8 cellular contexts compared by ENCODE assay signal in genomic region chr2:43225093-43225787, GRCh38. TPM values are rescaled to one million over a fixed set of nuclear protein-coding genes. Genes with fewer than 3 reads are reported as not detected.
DNase-seq lines count a peak whose midpoint lies in the region; ATAC-seq and TF ChIP-seq lines count a peak whose summit lies in the region.

No MANE protein-coding gene starts in this region.

- H3K9me3 ChIP-seq in endodermal cell (ENCODE audit: control insufficient read depth, low read length) (no peaks in the 10 kb centered on the region), mucosa of stomach (ENCODE audit: control insufficient read depth, low read length) (no peaks in the 10 kb centered on the region)

- H3K4me1 ChIP-seq in endodermal cell (ENCODE audit: control insufficient read depth, insufficient read depth, low read length), result peaks cover 24% of the 10 kb centered on the region
- peaks cover 34% of the 10 kb centered on the region for H3K4me1 ChIP-seq in mucosa of stomach (ENCODE audit: control insufficient read depth, insufficient read depth, low read length)

- H3K9ac ChIP-seq in endodermal cell (ENCODE audit: extremely low read depth, low read length, poor library complexity, severe bottlenecking) (peak overlapping the region; percentile 66), mucosa of stomach (ENCODE audit: low read length) (peak overlapping the region; percentile 88)

- peak; percentile 6 for ATAC-seq in stimulated activated effector memory CD8-positive, alpha-beta T cell treated with anti-CD3 and anti-CD28 coated beads, Interleukin-12 subunit alpha, Interleukin-12 subunit beta, amount 100 ng/mL, for 72 hours
- no peak for ATAC-seq in GM19351 (IDR thresholded peaks at IDR 0.05; ENCODE audit: unreplicated experiment)
- no peak for ATAC-seq in HG03469 (IDR thresholded peaks at IDR 0.05; ENCODE audit: unreplicated experiment)

- H3K27me3 Mint-ChIP-seq in endodermal cell (ENCODE audit: insufficient read depth), result no peaks in the 10 kb centered on the region

- H3K27ac ChIP-seq in endodermal cell (ENCODE audit: low read depth, low read length), result peak overlapping the region; percentile 89

- H3K4me1 Mint-ChIP-seq in endodermal cell, result peaks cover 45% of the 10 kb centered on the region
- peaks cover 51% of the 10 kb centered on the region for H3K4me1 Mint-ChIP-seq in stimulated activated effector memory CD8-positive, alpha-beta T cell treated with anti-CD3 and anti-CD28 coated beads, Interleukin-12 subunit alpha, Interleukin-12 subunit beta, amount 100 ng/mL, for 72 hours

- H3K4me3 ChIP-seq in endodermal cell (ENCODE audit: low read length), result peak overlapping the region; percentile 85
- H3K4me3 ChIP-seq in mucosa of stomach (ENCODE audit: low read length), result peak overlapping the region; percentile 76

- 13% methylated on average over 55 to 74 of the region's 74 CpGs for WGBS in endodermal cell (ENCODE audit: insufficient coverage in 1 of 2, insufficient read length in 1 of 2), 2 experiments

- DNase-seq in EL (peak; percentile 59), LHCN-M2 (ENCODE audit: low read depth) (peak; percentile 61), endodermal cell (peak; percentile 78)
- DNase-seq in activated CD8-positive, alpha-beta memory T cell treated with anti-CD3 and anti-CD28 coated beads for 24 hours, result peak; percentile 87
- DNase-seq in stimulated activated effector memory CD8-positive, alpha-beta T cell treated with anti-CD3 and anti-CD28 coated beads, Interleukin-12 subunit alpha, Interleukin-12 subunit beta, amount 100 ng/mL, for 72 hours (ENCODE audit: low spot score in 2 of 2), result peak in 1 of 2 donors; percentile 66

- H3K9me3 Mint-ChIP-seq in endodermal cell, result no peaks in the 10 kb centered on the region
- no peaks in the 10 kb centered on the region for H3K9me3 Mint-ChIP-seq in stimulated activated effector memory CD8-positive, alpha-beta T cell treated with anti-CD3 and anti-CD28 coated beads, Interleukin-12 subunit alpha, Interleukin-12 subunit beta, amount 100 ng/mL, for 72 hours

- H3K36me3 ChIP-seq in endodermal cell (ENCODE audit: control insufficient read depth, insufficient read depth, low read length) (peaks cover 21% of the 10 kb centered on the region), mucosa of stomach (ENCODE audit: control insufficient read depth, insufficient read depth, low read length) (peaks cover 10% of the 10 kb centered on the region)

- H3K4me3 Mint-ChIP-seq in endodermal cell, result peak overlapping the region; percentile 87
- peak overlapping the region; percentile 85 for H3K4me3 Mint-ChIP-seq in stimulated activated effector memory CD8-positive, alpha-beta T cell treated with anti-CD3 and anti-CD28 coated beads, Interleukin-12 subunit alpha, Interleukin-12 subunit beta, amount 100 ng/mL, for 72 hours

- no peaks in the 10 kb centered on the region for H3K27me3 ChIP-seq in endodermal cell (ENCODE audit: control insufficient read depth, insufficient read depth, low read length, poor library complexity, severe bottlenecking)
- H3K27me3 ChIP-seq in mucosa of stomach (ENCODE audit: control insufficient read depth, insufficient read depth, low read length), result no peaks in the 10 kb centered on the region

- peaks cover 18% of the 10 kb centered on the region for H3K36me3 Mint-ChIP-seq in endodermal cell (ENCODE audit: low read depth)
- H3K36me3 Mint-ChIP-seq in stimulated activated effector memory CD8-positive, alpha-beta T cell treated with anti-CD3 and anti-CD28 coated beads, Interleukin-12 subunit alpha, Interleukin-12 subunit beta, amount 100 ng/mL, for 72 hours, result peaks cover 92% of the 10 kb centered on the region

- H3K27ac Mint-ChIP-seq in endodermal cell, result peak overlapping the region; percentile 79
- peak overlapping the region; percentile 99 for H3K27ac Mint-ChIP-seq in stimulated activated effector memory CD8-positive, alpha-beta T cell treated with anti-CD3 and anti-CD28 coated beads, Interleukin-12 subunit alpha, Interleukin-12 subunit beta, amount 100 ng/mL, for 72 hours

- no peak for TF ChIP-seq CTCF in endodermal cell (conservative IDR thresholded peaks at IDR 0.05)

RNA-seq across cellular contexts. Expression of gene ZFP36L2, which starts 1.2 kb away (rescaled TPM):
- total RNA-seq in LHCN-M2 (2014; rRNA removed) (8.3 and 9.4 TPM in 2 replicates), endodermal cell (100 to 1,000 TPM in 1 of 2 donors, 10 to 100 TPM in 1; 77.1 to 114 TPM)
- 8.4 TPM for polyA plus RNA-seq in LHCN-M2 (2012)
- polyA plus RNA-seq in endodermal cell (2013, experiment 1 of 2), result 59.2 TPM
- polyA plus RNA-seq in endodermal cell (2013, experiment 2 of 2), result 48.7 TPM
